In the genomic region with DNA sequence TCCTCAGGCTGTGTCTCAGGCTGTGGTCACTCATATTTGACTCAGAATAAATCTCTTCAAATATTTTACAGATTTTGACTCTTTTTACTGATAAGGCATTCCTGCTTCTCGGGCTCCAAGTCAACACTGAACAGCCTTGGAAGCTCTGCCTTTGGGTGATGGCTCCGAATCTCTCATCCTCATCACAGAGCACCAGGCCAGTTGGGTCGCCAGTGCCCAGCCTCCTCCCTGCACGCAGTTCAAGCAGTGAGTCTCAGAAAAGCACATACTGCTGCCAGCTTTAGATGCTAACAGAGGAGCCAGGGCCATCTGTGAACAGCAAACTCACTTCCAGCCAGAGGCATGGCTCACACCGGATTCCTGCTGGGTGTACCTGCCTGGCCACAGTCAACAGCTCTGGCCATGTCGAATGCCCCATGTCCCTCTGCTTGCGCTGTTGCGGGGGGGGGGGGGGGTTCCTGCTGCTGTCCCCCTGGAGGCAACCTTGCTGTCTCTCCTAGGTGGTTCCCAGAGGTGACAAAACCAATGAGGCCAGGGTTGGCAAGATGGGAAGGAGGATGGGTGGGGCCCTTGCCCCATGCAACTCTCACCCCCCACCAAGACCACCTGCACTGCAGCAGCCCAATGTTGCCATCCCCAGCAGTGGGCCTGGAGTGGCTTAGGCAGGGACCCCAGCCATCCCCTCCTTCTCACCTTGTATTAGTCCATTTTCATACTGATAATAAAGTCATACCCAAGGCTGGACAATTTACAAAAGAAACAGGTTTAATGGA, we compare ENCODE assay signal across 25 cellular contexts.
"Had no signal": no experiment of that assay in that cellular context is flagged by ENCODE, and none has a peak within 500 bp of the region (broad histone marks: within the 10 kb centered on the region; RNA-seq: fewer than 3 reads in every experiment).

No MANE protein-coding gene starts in this region.

- H3K4me3 Mint-ChIP-seq: activated CD4-positive, alpha-beta T cell treated with anti-CD3 and anti-CD28 coated beads, Interleukin-2, amount 10 ng/mL, durations not matched to agents 7 days and 5 days; activated CD8-positive, alpha-beta T cell treated with anti-CD3 and anti-CD28 coated beads for 36 hours; activated naive CD4-positive, alpha-beta T cell treated with anti-CD3 and anti-CD28 coated beads for 36 hours; activated naive CD8-positive, alpha-beta T cell; activated T-helper 17 cell treated with anti-CD3 and anti-CD28 coated beads, Interleukin-2, amount 50 U/mL, for 72 hours; brain; T-cell had no signal

- ATAC-seq: activated CD8-positive, alpha-beta T cell treated with anti-CD3 and anti-CD28 coated beads for 36 hours; activated T-helper 17 cell treated with anti-CD3 and anti-CD28 coated beads, Interleukin-2, amount 50 U/mL, for 72 hours; T-cell had no signal

- H3K27ac Mint-ChIP-seq: activated CD4-positive, alpha-beta T cell treated with anti-CD3 and anti-CD28 coated beads, Interleukin-2, amount 10 ng/mL, durations not matched to agents 7 days and 5 days; activated CD8-positive, alpha-beta T cell treated with anti-CD3 and anti-CD28 coated beads for 36 hours; activated naive CD4-positive, alpha-beta T cell treated with anti-CD3 and anti-CD28 coated beads for 36 hours; activated naive CD8-positive, alpha-beta T cell; activated T-helper 17 cell treated with anti-CD3 and anti-CD28 coated beads, Interleukin-2, amount 50 U/mL, for 72 hours; brain; IgD-negative memory B cell; T-cell had no signal

- DNase-seq: activated CD4-positive, alpha-beta T cell treated with anti-CD3 and anti-CD28 coated beads, Interleukin-2, amount 10 ng/mL, durations not matched to agents 7 days and 5 days; activated CD4-positive, CD25-positive, alpha-beta regulatory T cell; activated CD8-positive, alpha-beta T cell treated with anti-CD3 and anti-CD28 coated beads for 36 hours; activated gamma-delta T cell; activated naive CD4-positive, alpha-beta T cell treated with anti-CD3 and anti-CD28 coated beads for 36 hours; activated T-cell treated with anti-CD3 and anti-CD28 coated beads for 4 hours; activated T-cell treated with anti-CD3 and anti-CD28 coated beads, Interleukin-2, amount 50 U/mL, for 48 hours; amygdala; KG1; NCI-H1048; NCI-H146; NCI-H1930; NCI-H2171 treated with DMSO at 0.1 percent for 48 hours; NCI-H226; NCI-H526; NCI-H82; T-cell; T-helper 2 cell; T1000 had no signal

- H3K27me3 Mint-ChIP-seq: activated CD4-positive, alpha-beta T cell treated with anti-CD3 and anti-CD28 coated beads, Interleukin-2, amount 10 ng/mL, durations not matched to agents 7 days and 5 days; activated CD8-positive, alpha-beta T cell treated with anti-CD3 and anti-CD28 coated beads for 36 hours; activated naive CD8-positive, alpha-beta T cell; activated T-helper 17 cell treated with anti-CD3 and anti-CD28 coated beads, Interleukin-2, amount 50 U/mL, for 72 hours had no signal

- H3K27ac ChIP-seq: SK-N-MC, VCaP had no signal

- H3K4me1 Mint-ChIP-seq: activated CD4-positive, alpha-beta T cell treated with anti-CD3 and anti-CD28 coated beads, Interleukin-2, amount 10 ng/mL, durations not matched to agents 7 days and 5 days; activated T-helper 17 cell treated with anti-CD3 and anti-CD28 coated beads, Interleukin-2, amount 50 U/mL, for 72 hours; brain; IgD-negative memory B cell; T-cell had no signal

- H3K4me3 ChIP-seq: SK-N-MC had no signal
